17 cellular contexts compared by ENCODE assay signal in genomic region chr20:14582855-14583254, GRCh38.
DNase-seq lines count a peak whose midpoint lies in the region; ATAC-seq, FAIRE-seq and TF ChIP-seq lines count a peak whose summit lies in the region.
"Had no signal": no experiment of that assay in that cellular context is flagged by ENCODE, and none has a peak within 500 bp of the region (broad histone marks: within the 10 kb centered on the region; RNA-seq: fewer than 3 reads in every experiment).

No MANE protein-coding gene starts in this region.

- no peak for TF ChIP-seq POLR2A in H54 (IDR thresholded peaks at IDR 0.05; ENCODE audit: low read depth, low read length)

- peak overlapping the region; percentile 39 for H3K27ac ChIP-seq in foreskin keratinocyte
- H3K27ac ChIP-seq: esophagus squamous epithelium, upper lobe of left lung had no signal

- TF ChIP-seq CTCF in foreskin keratinocyte (conservative IDR thresholded peaks at IDR 0.05) (no peak), GM13977 (IDR thresholded peaks at IDR 0.05; ENCODE audit: extremely low read depth, insufficient read depth, missing control alignments) (no peak)

- peak; percentile 33 for DNase-seq in AG08395 (ENCODE audit: low spot score)
- peak; percentile 37 for DNase-seq in HCEC 1CT
- DNase-seq in RPMI8226: peak; percentile 8
- DNase-seq in foreskin keratinocyte: peak in 1 of 2 donors; percentile 77
- no peak for DNase-seq in H54 (ENCODE audit: insufficient read length, low spot score)
- no peak for DNase-seq in GM13977 (ENCODE audit: low spot score)
- DNase-seq: activated naive CD4-positive, alpha-beta T cell; dermis blood vessel endothelial cell; esophagus squamous epithelium; hippocampal formation; kidney glomerular epithelial cell; NCI-H82; nucleus accumbens; stimulated activated naive CD4-positive, alpha-beta T cell had no signal

- in situ Hi-C loops in GM13977 (cut with MboI; ENCODE audit: low pct_unique_long_range_greater_than_20kb, low sequenced_read_pairs, unreplicated experiment): no loop called here

- FAIRE-seq in H54 (lab: Jason Lieb, UNC): no peak

- ATAC-seq in foreskin keratinocyte (peak; percentile 51), HG03175 (IDR thresholded peaks at IDR 0.05; ENCODE audit: unreplicated experiment) (no peak), GM21576 (IDR thresholded peaks at IDR 0.05; ENCODE audit: unreplicated experiment) (no peak)

- H3K27me3 ChIP-seq in foreskin keratinocyte: no peaks in the 10 kb centered on the region
- H3K27me3 ChIP-seq: upper lobe of left lung had no signal

- peaks cover 8% of the 10 kb centered on the region for H3K4me1 ChIP-seq in foreskin keratinocyte
- H3K4me1 ChIP-seq: upper lobe of left lung had no signal

Comparison
In these comparisons a context has a peak if more than half of its experiments do, and no peak if none do; other contexts are left out.
1. DNase-seq: peak in AG08395 (single experiment), HCEC 1CT (single experiment) and RPMI8226 (single experiment); none in H54 (single experiment) and GM13977 (single experiment).